30 cellular contexts compared by ENCODE assay signal in the genomic region with DNA sequence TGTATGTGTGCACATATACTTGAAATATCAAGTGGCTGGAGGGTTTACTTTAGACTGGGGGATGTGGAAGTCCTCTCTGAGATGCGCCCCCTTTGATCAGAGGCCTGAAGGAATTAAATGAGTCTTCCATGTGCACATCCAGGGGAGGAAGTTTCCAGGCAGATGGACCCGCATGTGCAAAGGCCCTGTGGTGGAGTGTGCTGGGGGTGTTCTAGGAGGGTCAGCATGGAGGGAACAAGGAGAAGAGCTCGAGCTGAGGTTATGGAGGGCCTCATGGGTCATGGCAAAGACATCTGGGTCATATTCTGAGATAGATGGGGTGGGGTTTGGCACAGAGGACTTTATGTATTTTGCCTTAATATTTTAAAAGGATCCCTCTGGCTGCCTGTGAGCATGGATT.
"Had no signal": no experiment of that assay in that cellular context is flagged by ENCODE, and none has a peak within 500 bp of the region (broad histone marks: within the 10 kb centered on the region; RNA-seq: fewer than 3 reads in every experiment).

No MANE protein-coding gene starts in this region.

- H3K4me1 ChIP-seq: ascending aorta had no signal

- H3K4me3 ChIP-seq: ascending aorta, cardiac muscle cell had no signal

- H3K36me3 Mint-ChIP-seq: activated CD8-positive, alpha-beta memory T cell treated with anti-CD3 and anti-CD28 coated beads, Interleukin-2, amount 10 ng/mL, durations not matched to agents 7 days and 5 days; activated naive CD4-positive, alpha-beta T cell treated with anti-CD3 and anti-CD28 coated beads, Interleukin-2, amount 10 ng/mL, durations not matched to agents 7 days and 5 days; activated naive CD8-positive, alpha-beta T cell; T-cell had no signal

- DNase-seq: activated CD4-positive, alpha-beta memory T cell treated with anti-CD3 and anti-CD28 coated beads, Interleukin-2, amount 10 ng/mL, durations not matched to agents 7 days and 5 days; activated CD4-positive, alpha-beta T cell treated with anti-CD3 and anti-CD28 coated beads for 1 hour; activated CD4-positive, alpha-beta T cell treated with anti-CD3 and anti-CD28 coated beads for 48 hours; activated CD4-positive, CD25-positive, alpha-beta regulatory T cell; activated CD8-positive, alpha-beta memory T cell treated with anti-CD3 and anti-CD28 coated beads for 24 hours; activated CD8-positive, alpha-beta memory T cell treated with anti-CD3 and anti-CD28 coated beads, Interleukin-2, amount 10 ng/mL, durations not matched to agents 7 days and 5 days; activated CD8-positive, alpha-beta memory T cell treated with anti-CD3 and anti-CD28 coated beads, Interleukin-2, amount 50 U/mL, for 48 hours; activated effector memory CD4-positive, alpha-beta T cell treated with Interleukin-2 at 50 U/mL for 16 hours; activated naive CD4-positive, alpha-beta T cell treated with anti-CD3 and anti-CD28 coated beads, Interleukin-2, amount 10 ng/mL, durations not matched to agents 7 days and 5 days; activated T-cell treated with anti-CD3 and anti-CD28 coated beads, Interleukin-2, amount 50 U/mL, for 48 hours; amygdala; Karpas-422; KBM-7; NCI-H1105; NCI-H1417 treated with DMSO at 0.1 percent for 48 hours; NCI-H187 treated with DMSO at 0.1 percent for 48 hours; NCI-H2081; NCI-H2171 treated with DMSO at 0.1 percent for 48 hours; NCI-H226; NCI-H524 treated with DMSO at 0.1 percent for 48 hours; SIG-M5; T-cell; T-helper 17 cell had no signal

- H3K9me3 Mint-ChIP-seq: activated CD4-positive, alpha-beta memory T cell treated with anti-CD3 and anti-CD28 coated beads, Interleukin-2, amount 10 ng/mL, durations not matched to agents 7 days and 5 days; activated naive CD4-positive, alpha-beta T cell treated with anti-CD3 and anti-CD28 coated beads, Interleukin-2, amount 10 ng/mL, durations not matched to agents 7 days and 5 days; central memory CD8-positive, alpha-beta T cell; T-cell had no signal

- H3K27me3 ChIP-seq: ascending aorta had no signal

- H3K9me3 ChIP-seq: ascending aorta had no signal

- H3K27ac Mint-ChIP-seq: activated CD4-positive, alpha-beta memory T cell treated with anti-CD3 and anti-CD28 coated beads, Interleukin-2, amount 10 ng/mL, durations not matched to agents 7 days and 5 days; activated CD8-positive, alpha-beta memory T cell treated with anti-CD3 and anti-CD28 coated beads, Interleukin-2, amount 10 ng/mL, durations not matched to agents 7 days and 5 days; activated naive CD4-positive, alpha-beta T cell treated with anti-CD3 and anti-CD28 coated beads, Interleukin-2, amount 10 ng/mL, durations not matched to agents 7 days and 5 days; activated naive CD8-positive, alpha-beta T cell; T-cell; T-helper 17 cell had no signal

- H3K4me1 Mint-ChIP-seq: activated CD4-positive, alpha-beta memory T cell treated with anti-CD3 and anti-CD28 coated beads, Interleukin-2, amount 10 ng/mL, durations not matched to agents 7 days and 5 days; activated CD8-positive, alpha-beta memory T cell treated with anti-CD3 and anti-CD28 coated beads, Interleukin-2, amount 10 ng/mL, durations not matched to agents 7 days and 5 days; activated naive CD4-positive, alpha-beta T cell treated with anti-CD3 and anti-CD28 coated beads, Interleukin-2, amount 10 ng/mL, durations not matched to agents 7 days and 5 days; central memory CD8-positive, alpha-beta T cell; T-cell had no signal

- H3K27ac ChIP-seq: ascending aorta, cardiac muscle cell, VCaP had no signal

- H3K36me3 ChIP-seq: ascending aorta, cardiac muscle cell had no signal

- ATAC-seq: activated CD8-positive, alpha-beta memory T cell treated with anti-CD3 and anti-CD28 coated beads, Interleukin-2, amount 10 ng/mL, durations not matched to agents 7 days and 5 days; Panc1; SK-N-SH treated with all-trans-retinoic acid at 6 μM for 48 hours; T-cell; T-helper 17 cell had no signal

- H3K4me3 Mint-ChIP-seq: activated CD4-positive, alpha-beta memory T cell treated with anti-CD3 and anti-CD28 coated beads, Interleukin-2, amount 10 ng/mL, durations not matched to agents 7 days and 5 days; activated CD8-positive, alpha-beta memory T cell treated with anti-CD3 and anti-CD28 coated beads, Interleukin-2, amount 10 ng/mL, durations not matched to agents 7 days and 5 days; activated naive CD4-positive, alpha-beta T cell treated with anti-CD3 and anti-CD28 coated beads, Interleukin-2, amount 10 ng/mL, durations not matched to agents 7 days and 5 days; activated naive CD8-positive, alpha-beta T cell; central memory CD8-positive, alpha-beta T cell; T-cell; T-helper 17 cell had no signal
